ENCODE assay signal across 21 cellular contexts in the genomic region with DNA sequence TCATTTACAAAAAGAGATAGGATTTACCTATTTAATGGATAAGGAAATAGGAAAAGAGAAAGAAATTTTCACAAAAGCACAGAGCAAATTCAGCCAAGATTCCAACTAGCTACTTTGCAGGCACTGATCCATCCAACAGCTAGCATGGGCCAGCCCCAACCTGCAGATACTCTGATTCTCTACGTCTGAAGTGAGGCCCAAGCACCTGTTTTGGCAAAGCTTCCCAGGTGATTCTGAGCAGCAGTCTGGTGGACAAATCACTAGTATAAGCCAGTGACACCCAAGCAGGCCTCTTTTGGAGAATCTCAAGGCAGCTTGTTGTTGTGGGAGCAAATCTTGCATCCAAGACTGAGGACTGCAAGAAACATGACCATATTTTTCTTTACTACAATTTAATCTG. TPM values are rescaled to one million over a fixed set of nuclear protein-coding genes. Genes with fewer than 3 reads are reported as not detected.
DNase-seq lines count a peak whose midpoint lies in the region; ATAC-seq, FAIRE-seq and TF ChIP-seq lines count a peak whose summit lies in the region.
"Had no signal": no experiment of that assay in that cellular context is flagged by ENCODE, and none has a peak within 500 bp of the region (broad histone marks: within the 10 kb centered on the region; RNA-seq: fewer than 3 reads in every experiment).

No MANE protein-coding gene starts in this region.

- no peak overlapping the region for H3K4me3 Mint-ChIP-seq in osteocyte (ENCODE audit: unreplicated experiment)
- H3K4me3 Mint-ChIP-seq: CD4-positive, CD25-positive, alpha-beta regulatory T cell; HFFc6; T-helper 1 cell treated with Interleukin-12 subunit alpha and Interleukin-12 subunit beta and Interleukin-4 antibody, amounts not matched to agents 30 μg/mL and 1 μg/mL, for 36 hours had no signal

- H3K27me3 Mint-ChIP-seq in osteocyte (ENCODE audit: unreplicated experiment) = no peaks in the 10 kb centered on the region
- H3K27me3 Mint-ChIP-seq: CD4-positive, CD25-positive, alpha-beta regulatory T cell had no signal

- CTCF ChIA-PET in RWPE1 (lab: Yijun Ruan, JAX) = interaction anchor here (1.1 to 1.9 kb wide), 2 partner anchors 26 to 30 kb away, joined by 3 to 5 read pairs; no protein-coding TSS in a partner anchor

- H3K27ac Mint-ChIP-seq in osteocyte (ENCODE audit: unreplicated experiment) = no peak overlapping the region
- H3K27ac Mint-ChIP-seq: CD4-positive, CD25-positive, alpha-beta regulatory T cell; HFFc6; T-helper 1 cell treated with Interleukin-12 subunit alpha and Interleukin-12 subunit beta and Interleukin-4 antibody, amounts not matched to agents 30 μg/mL and 1 μg/mL, for 36 hours had no signal

- POLR2A ChIA-PET in RWPE1 (lab: Yijun Ruan, JAX; ENCODE audit: low non-redundant PET) = no interaction called here

- H3K4me1 Mint-ChIP-seq in osteocyte (ENCODE audit: unreplicated experiment) = no peaks in the 10 kb centered on the region

- FAIRE-seq in HTR-8/SVneo (lab: Jason Lieb, UNC) = peak; percentile 4
- FAIRE-seq: GM12892, GM18507 had no signal

- ATAC-seq in esophagus mucosa (peak; percentile 79), GM21390 (IDR thresholded peaks at IDR 0.05; ENCODE audit: unreplicated experiment) (no peak), left ventricle myocardium superior (no peak)

- peak overlapping the region; percentile 26; the same call in 1 of the 2 replicates for H3K27ac ChIP-seq in RWPE1

- H3K9me3 Mint-ChIP-seq in osteocyte (ENCODE audit: unreplicated experiment) = peaks cover 9% of the 10 kb centered on the region
- H3K9me3 Mint-ChIP-seq: HFFc6; T-helper 1 cell treated with Interleukin-12 subunit alpha and Interleukin-12 subunit beta and Interleukin-4 antibody, amounts not matched to agents 30 μg/mL and 1 μg/mL, for 36 hours had no signal

- TF ChIP-seq CTCF in RWPE1 (conservative IDR thresholded peaks at IDR 0.05; ENCODE audit: low read depth) (no peak), osteocyte (IDR thresholded peaks at IDR 0.05) (no peak)

- DNase-seq in NCI-H2171 treated with DMSO at 0.1 percent for 48 hours (lab: John Stamatoyannopoulos, UW) (peak; percentile 56), NCI-H2171 (lab: John Stamatoyannopoulos, UW) (no peak), HTR-8/SVneo (ENCODE audit: insufficient read length, low spot score) (no peak), RWPE1 (ENCODE audit: low spot score) (peak; percentile 51), left ventricle myocardium superior (no peak), osteocyte (ENCODE audit: extremely low spot score, unreplicated experiment) (no peak)
- DNase-seq: BE2C; CD4-positive, CD25-positive, alpha-beta regulatory T cell; DMS153; HFFc6; IMR-90; NCI-H1048; NCI-H345; NCI-H526 treated with DMSO at 0.1 percent for 48 hours; NK-92 treated with Interleukin-12 subunit alpha and Interleukin-12 subunit beta, amount 100 ng/mL, for 24 hours had no signal

- no peaks in the 10 kb centered on the region for H3K36me3 Mint-ChIP-seq in osteocyte (ENCODE audit: unreplicated experiment)
- H3K36me3 Mint-ChIP-seq: CD4-positive, CD25-positive, alpha-beta regulatory T cell had no signal

- intact Hi-C loops in left ventricle myocardium superior (cut with micrococcal nuclease) = no loop called here

RNA-seq across cellular contexts. Expression of gene CALB2, which starts 20.9 kb away (rescaled TPM):
- total RNA-seq in esophagus mucosa (3.2 TPM), left ventricle myocardium superior (1.6 TPM), osteocyte (not detected in 2 replicates)
- total RNA-seq: Caco-2; CD4-positive, CD25-positive, alpha-beta regulatory T cell had no signal

RNA-seq across cellular contexts. Expression of gene CMTR2, which starts 48.4 kb away (rescaled TPM):
- total RNA-seq in esophagus mucosa = 18.7 TPM
- 8.5 TPM for total RNA-seq in left ventricle myocardium superior
- total RNA-seq in osteocyte = 19.1 and 22.8 TPM in 2 replicates

Comparison
In these comparisons a context has a peak if more than half of its experiments do, and no peak if none do; other contexts are left out.
1. DNase-seq: peak in NCI-H2171 treated with DMSO at 0.1 percent for 48 hours (single experiment) and RWPE1 (single experiment); none in NCI-H2171 (single experiment), HTR-8/SVneo (single experiment), left ventricle myocardium superior (single experiment) and osteocyte (single experiment).